1 cellular context compared by ENCODE assay signal in the genomic region with DNA sequence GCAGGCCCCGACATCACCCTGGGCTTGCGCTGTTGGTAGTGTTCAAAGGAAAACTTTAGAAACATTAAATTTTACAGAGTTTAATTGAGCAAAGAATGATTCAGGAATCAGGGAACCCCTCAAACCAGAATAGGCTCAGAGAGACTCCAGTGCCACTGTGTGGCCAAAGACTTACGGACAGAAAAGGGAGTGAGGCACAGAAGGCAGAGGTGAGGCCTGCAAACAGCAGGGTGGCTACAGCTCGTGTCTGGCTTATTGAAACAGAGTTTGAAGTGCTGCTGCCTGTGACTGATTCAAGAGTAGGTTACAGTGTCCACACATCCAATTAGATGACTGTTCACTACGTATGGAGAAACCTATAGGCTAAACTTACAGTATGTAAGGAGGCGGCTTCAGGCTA.
TF ChIP-seq lines count a peak whose summit lies in the region.

No MANE protein-coding gene starts in this region.

TF ChIP-seq in GM23338, 12 proteins besides CTCF, POLR2A, EP300 and RAD21:
- TF ChIP-seq, protein P1, sequence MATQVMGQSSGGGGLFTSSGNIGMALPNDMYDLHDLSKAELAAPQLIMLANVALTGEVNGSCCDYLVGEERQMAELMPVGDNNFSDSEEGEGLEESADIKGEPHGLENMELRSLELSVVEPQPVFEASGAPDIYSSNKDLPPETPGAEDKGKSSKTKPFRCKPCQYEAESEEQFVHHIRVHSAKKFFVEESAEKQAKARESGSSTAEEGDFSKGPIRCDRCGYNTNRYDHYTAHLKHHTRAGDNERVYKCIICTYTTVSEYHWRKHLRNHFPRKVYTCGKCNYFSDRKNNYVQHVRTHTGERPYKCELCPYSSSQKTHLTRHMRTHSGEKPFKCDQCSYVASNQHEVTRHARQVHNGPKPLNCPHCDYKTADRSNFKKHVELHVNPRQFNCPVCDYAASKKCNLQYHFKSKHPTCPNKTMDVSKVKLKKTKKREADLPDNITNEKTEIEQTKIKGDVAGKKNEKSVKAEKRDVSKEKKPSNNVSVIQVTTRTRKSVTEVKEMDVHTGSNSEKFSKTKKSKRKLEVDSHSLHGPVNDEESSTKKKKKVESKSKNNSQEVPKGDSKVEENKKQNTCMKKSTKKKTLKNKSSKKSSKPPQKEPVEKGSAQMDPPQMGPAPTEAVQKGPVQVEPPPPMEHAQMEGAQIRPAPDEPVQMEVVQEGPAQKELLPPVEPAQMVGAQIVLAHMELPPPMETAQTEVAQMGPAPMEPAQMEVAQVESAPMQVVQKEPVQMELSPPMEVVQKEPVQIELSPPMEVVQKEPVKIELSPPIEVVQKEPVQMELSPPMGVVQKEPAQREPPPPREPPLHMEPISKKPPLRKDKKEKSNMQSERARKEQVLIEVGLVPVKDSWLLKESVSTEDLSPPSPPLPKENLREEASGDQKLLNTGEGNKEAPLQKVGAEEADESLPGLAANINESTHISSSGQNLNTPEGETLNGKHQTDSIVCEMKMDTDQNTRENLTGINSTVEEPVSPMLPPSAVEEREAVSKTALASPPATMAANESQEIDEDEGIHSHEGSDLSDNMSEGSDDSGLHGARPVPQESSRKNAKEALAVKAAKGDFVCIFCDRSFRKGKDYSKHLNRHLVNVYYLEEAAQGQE (IDR thresholded peaks at IDR 0.05; ENCODE audit: unreplicated experiment): no peak
